In genomic region chrX:10167573-10167972, GRCh38 we compare ENCODE assay signal across 13 cellular contexts. TPM values are rescaled to one million over a fixed set of nuclear protein-coding genes. Genes with fewer than 3 reads are reported as not detected.
DNase-seq lines count a peak whose midpoint lies in the region; ATAC-seq lines count a peak whose summit lies in the region.
"Had no signal": no experiment of that assay in that cellular context is flagged by ENCODE, and none has a peak within 500 bp of the region (broad histone marks: within the 10 kb centered on the region; RNA-seq: fewer than 3 reads in every experiment).

No MANE protein-coding gene starts in this region.

- CTCF ChIA-PET in activated CD4-positive, alpha-beta memory T cell treated with anti-CD3 and anti-CD28 coated beads, Interleukin-2, amount 10 ng/mL, durations not matched to agents 7 days and 5 days (lab: Charles Lee): no interaction called here
- CTCF ChIA-PET in activated CD4-positive, alpha-beta memory T cell treated with anti-CD3 and anti-CD28 coated beads for 36 hours (lab: Charles Lee): no interaction called here

- H3K9me3 Mint-ChIP-seq in activated CD4-positive, alpha-beta memory T cell treated with anti-CD3 and anti-CD28 coated beads, Interleukin-2, amount 10 ng/mL, durations not matched to agents 7 days and 5 days: no peaks in the 10 kb centered on the region
- no peaks in the 10 kb centered on the region for H3K9me3 Mint-ChIP-seq in activated CD4-positive, alpha-beta memory T cell treated with anti-CD3 and anti-CD28 coated beads for 36 hours

- intact Hi-C loops in activated CD4-positive, alpha-beta memory T cell treated with anti-CD3 and anti-CD28 coated beads for 36 hours (cut with micrococcal nuclease): no loop called here

- DNase-seq in activated CD4-positive, alpha-beta memory T cell treated with anti-CD3 and anti-CD28 coated beads, Interleukin-2, amount 10 ng/mL, durations not matched to agents 7 days and 5 days: peak; percentile 21
- DNase-seq in activated CD4-positive, alpha-beta memory T cell treated with anti-CD3 and anti-CD28 coated beads for 36 hours: no peak
- no peak for DNase-seq in substantia nigra (lab: John Stamatoyannopoulos, UW)
- no peak for DNase-seq in GM19240 (ENCODE audit: insufficient read length, low spot score)
- DNase-seq: 8988T, DMS153, Karpas-422, NCI-H510A had no signal

- H3K4me3 Mint-ChIP-seq in activated CD4-positive, alpha-beta memory T cell treated with anti-CD3 and anti-CD28 coated beads, Interleukin-2, amount 10 ng/mL, durations not matched to agents 7 days and 5 days: no peak overlapping the region
- H3K4me3 Mint-ChIP-seq in activated CD4-positive, alpha-beta memory T cell treated with anti-CD3 and anti-CD28 coated beads for 36 hours: no peak overlapping the region
- H3K4me3 Mint-ChIP-seq: brain had no signal

- H3K27ac ChIP-seq in substantia nigra (ENCODE audit: low read depth, low read length, poor library complexity, severe bottlenecking): peak overlapping the region; percentile 88

- H3K36me3 Mint-ChIP-seq in activated CD4-positive, alpha-beta memory T cell treated with anti-CD3 and anti-CD28 coated beads, Interleukin-2, amount 10 ng/mL, durations not matched to agents 7 days and 5 days (ENCODE audit: low read depth): no peaks in the 10 kb centered on the region
- H3K36me3 Mint-ChIP-seq in activated CD4-positive, alpha-beta memory T cell treated with anti-CD3 and anti-CD28 coated beads for 36 hours: no peaks in the 10 kb centered on the region

- no peak overlapping the region for H3K27ac Mint-ChIP-seq in activated CD4-positive, alpha-beta memory T cell treated with anti-CD3 and anti-CD28 coated beads, Interleukin-2, amount 10 ng/mL, durations not matched to agents 7 days and 5 days
- H3K27ac Mint-ChIP-seq in activated CD4-positive, alpha-beta memory T cell treated with anti-CD3 and anti-CD28 coated beads for 36 hours: no peak overlapping the region
- H3K27ac Mint-ChIP-seq: brain had no signal

- H3K27me3 Mint-ChIP-seq in activated CD4-positive, alpha-beta memory T cell treated with anti-CD3 and anti-CD28 coated beads, Interleukin-2, amount 10 ng/mL, durations not matched to agents 7 days and 5 days: peaks cover 2% of the 10 kb centered on the region
- H3K27me3 Mint-ChIP-seq in activated CD4-positive, alpha-beta memory T cell treated with anti-CD3 and anti-CD28 coated beads for 36 hours: peaks cover 7% of the 10 kb centered on the region
- H3K27me3 Mint-ChIP-seq: brain had no signal

- ATAC-seq in HG02763 (IDR thresholded peaks at IDR 0.05; ENCODE audit: unreplicated experiment): peak; percentile 52
- ATAC-seq in HG03571 (IDR thresholded peaks at IDR 0.05; ENCODE audit: unreplicated experiment): peak; percentile 84
- no peak for ATAC-seq in GM21576 (IDR thresholded peaks at IDR 0.05; ENCODE audit: unreplicated experiment)
- ATAC-seq in GM19395 (IDR thresholded peaks at IDR 0.05; ENCODE audit: unreplicated experiment): no peak

- POLR2A ChIA-PET in activated CD4-positive, alpha-beta memory T cell treated with anti-CD3 and anti-CD28 coated beads, Interleukin-2, amount 10 ng/mL, durations not matched to agents 7 days and 5 days (lab: Charles Lee): no interaction called here
- POLR2A ChIA-PET in activated CD4-positive, alpha-beta memory T cell treated with anti-CD3 and anti-CD28 coated beads for 36 hours (lab: Charles Lee): no interaction called here

- H3K4me1 Mint-ChIP-seq in activated CD4-positive, alpha-beta memory T cell treated with anti-CD3 and anti-CD28 coated beads, Interleukin-2, amount 10 ng/mL, durations not matched to agents 7 days and 5 days: peaks cover 21% of the 10 kb centered on the region
- peaks cover 14% of the 10 kb centered on the region for H3K4me1 Mint-ChIP-seq in activated CD4-positive, alpha-beta memory T cell treated with anti-CD3 and anti-CD28 coated beads for 36 hours (ENCODE audit: low read depth)

RNA-seq across cellular contexts. Expression of gene CLCN4, which starts 10.8 kb away (rescaled TPM):
- total RNA-seq in activated CD4-positive, alpha-beta memory T cell treated with anti-CD3 and anti-CD28 coated beads, Interleukin-2, amount 10 ng/mL, durations not matched to agents 7 days and 5 days: not detected
- total RNA-seq in activated CD4-positive, alpha-beta memory T cell treated with anti-CD3 and anti-CD28 coated beads for 36 hours: not detected

Comparison
In these comparisons a context has a peak if more than half of its experiments do, and no peak if none do; other contexts are left out.
1. ATAC-seq: peak in HG02763 (single experiment) and HG03571 (single experiment); none in GM21576 (single experiment) and GM19395 (single experiment).